ENCODE assay signal across 27 cellular contexts in the genomic region with DNA sequence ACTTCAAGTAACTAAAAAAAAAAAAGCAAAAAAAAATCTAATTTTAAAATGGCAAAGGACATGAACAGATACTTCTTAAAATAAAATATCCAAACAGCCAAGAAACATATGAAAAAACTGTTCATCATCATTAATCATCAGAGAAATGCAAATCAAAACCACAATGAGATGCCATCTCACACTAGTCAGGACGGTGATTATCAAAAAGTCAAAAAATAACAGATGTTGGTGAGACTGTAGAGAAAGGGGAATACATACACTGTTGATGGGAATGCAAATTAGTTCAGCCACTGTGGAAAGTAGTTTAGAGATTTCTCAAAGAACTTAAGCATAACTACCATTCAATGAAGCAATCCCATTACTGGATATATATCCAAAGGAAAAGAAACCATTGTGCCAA. TPM values are rescaled to one million over a fixed set of nuclear protein-coding genes. Genes with fewer than 3 reads are reported as not detected.
"Had no signal": no experiment of that assay in that cellular context is flagged by ENCODE, and none has a peak within 500 bp of the region (broad histone marks: within the 10 kb centered on the region; RNA-seq: fewer than 3 reads in every experiment).

No MANE protein-coding gene starts in this region.

- H3K4me3 Mint-ChIP-seq: activated CD4-positive, alpha-beta T cell treated with anti-CD3 and anti-CD28 coated beads for 36 hours; activated naive CD8-positive, alpha-beta T cell treated with anti-CD3 and anti-CD28 coated beads for 36 hours; brain; nephron; stimulated activated effector memory CD8-positive, alpha-beta T cell treated with anti-CD3 and anti-CD28 coated beads, Interleukin-12 subunit alpha, Interleukin-12 subunit beta, amount 100 ng/mL, for 72 hours; stimulated activated naive CD8-positive, alpha-beta T cell treated with anti-CD3 and anti-CD28 coated beads, Interleukin-15, Interleukin-2, amounts not matched to agents 100 ng/mL and 50 ng/mL, for 24 hours had no signal

- H3K27me3 ChIP-seq: adrenal gland, esophagus muscularis mucosa, right lobe of liver, tibial artery, upper lobe of right lung had no signal

- H3K4me1 ChIP-seq: adrenal gland, right lobe of liver, tibial artery, upper lobe of right lung had no signal

- H3K4me3 ChIP-seq: adrenal gland, esophagus muscularis mucosa, right lobe of liver, skin epidermis, tibial artery, upper lobe of right lung had no signal

- H3K4me1 Mint-ChIP-seq: activated CD4-positive, alpha-beta T cell treated with anti-CD3 and anti-CD28 coated beads for 36 hours; activated naive CD8-positive, alpha-beta T cell treated with anti-CD3 and anti-CD28 coated beads for 36 hours; stimulated activated effector memory CD8-positive, alpha-beta T cell treated with anti-CD3 and anti-CD28 coated beads, Interleukin-12 subunit alpha, Interleukin-12 subunit beta, amount 100 ng/mL, for 72 hours had no signal

- DNase-seq: activated CD4-positive, alpha-beta T cell treated with anti-CD3 and anti-CD28 coated beads for 36 hours; activated CD4-positive, alpha-beta T cell treated with anti-CD3 and anti-CD28 coated beads, Interleukin-2, amount 50 U/mL, for 4 hours; activated CD4-positive, CD25-positive, alpha-beta regulatory T cell; activated CD8-positive, alpha-beta memory T cell treated with anti-CD3 and anti-CD28 coated beads for 24 hours; activated effector memory CD4-positive, alpha-beta T cell treated with Interleukin-2 at 50 U/mL for 16 hours; activated naive CD4-positive, alpha-beta T cell treated with Interleukin-2 at 50 U/mL for 16 hours; activated naive CD8-positive, alpha-beta T cell treated with anti-CD3 and anti-CD28 coated beads for 36 hours; aorta; effector CD4-positive, alpha-beta T cell; foreskin melanocyte; glutamatergic neuron; islet precursor cell; left colon; mammary epithelial cell; right lobe of liver; stimulated activated CD4-positive, alpha-beta T cell treated with anti-CD3 and anti-CD28 coated beads, Interleukin-12 subunit alpha, Interleukin-12 subunit beta, amount 100 ng/mL, for 4 hours; stimulated activated CD4-positive, alpha-beta T cell treated with anti-CD3 and anti-CD28 coated beads, Interleukin-4, amount 100 ng/mL, for 1 hour; T-helper 1 cell; tibial artery; upper lobe of right lung had no signal

- H3K36me3 ChIP-seq: adrenal gland, esophagus muscularis mucosa, right lobe of liver, tibial artery, upper lobe of right lung had no signal

- H3K27ac ChIP-seq: adrenal gland, esophagus muscularis mucosa, right lobe of liver, skin epidermis, tibial artery, upper lobe of right lung had no signal

- H3K36me3 Mint-ChIP-seq: activated naive CD8-positive, alpha-beta T cell treated with anti-CD3 and anti-CD28 coated beads for 36 hours; stimulated activated effector memory CD8-positive, alpha-beta T cell treated with anti-CD3 and anti-CD28 coated beads, Interleukin-12 subunit alpha, Interleukin-12 subunit beta, amount 100 ng/mL, for 72 hours had no signal

- H3K27ac Mint-ChIP-seq: activated CD4-positive, alpha-beta T cell treated with anti-CD3 and anti-CD28 coated beads for 36 hours; activated naive CD8-positive, alpha-beta T cell treated with anti-CD3 and anti-CD28 coated beads for 36 hours; brain; nephron; stimulated activated effector memory CD8-positive, alpha-beta T cell treated with anti-CD3 and anti-CD28 coated beads, Interleukin-12 subunit alpha, Interleukin-12 subunit beta, amount 100 ng/mL, for 72 hours; stimulated activated naive CD8-positive, alpha-beta T cell treated with anti-CD3 and anti-CD28 coated beads, Interleukin-15, Interleukin-2, amounts not matched to agents 100 ng/mL and 50 ng/mL, for 24 hours had no signal

- ATAC-seq: activated CD4-positive, alpha-beta T cell treated with anti-CD3 and anti-CD28 coated beads for 36 hours; left colon; right lobe of liver; stimulated activated effector memory CD8-positive, alpha-beta T cell treated with anti-CD3 and anti-CD28 coated beads, Interleukin-12 subunit alpha, Interleukin-12 subunit beta, amount 100 ng/mL, for 72 hours; upper lobe of right lung had no signal

- H3K9me3 ChIP-seq: adrenal gland, right lobe of liver, upper lobe of right lung had no signal

RNA-seq across cellular contexts. Expression of a gene that starts 30.2 kb away (rescaled TPM):
- total RNA-seq: activated CD4-positive, alpha-beta T cell treated with anti-CD3 and anti-CD28 coated beads for 36 hours; activated naive CD8-positive, alpha-beta T cell treated with anti-CD3 and anti-CD28 coated beads for 36 hours had no signal
